Comparison of ENCODE assay signal across 1 cellular context in genomic region chr1:248858891-248859889, GRCh38.
TF ChIP-seq lines count a peak whose summit lies in the region.

Gene ZNF692 (minus strand): TSS chr1:248859085. CDS start chr1:248858309, 776 bp downstream.

TF ChIP-seq in K562, 482 proteins besides CTCF, POLR2A, EP300 and RAD21 (continued from another document and continues in another):
- TF ChIP-seq TFAP4 (CRISPR knock-in tag; IDR thresholded peaks at IDR 0.05; ENCODE audit: borderline replicate concordance) (peak; percentile 77), HDAC2 (IDR thresholded peaks at IDR 0.05) (no peak), TEAD2 (tag; IDR thresholded peaks at IDR 0.05) (no peak), ZNF511 (CRISPR knock-in tag; IDR thresholded peaks at IDR 0.05) (peak; percentile 76; the same call in 1 of the 2 replicates), ZNF583 (CRISPR knock-in tag; IDR thresholded peaks at IDR 0.05) (no peak; the same call in 1 of the 2 replicates), CCNT2 (IDR thresholded peaks at IDR 0.05; ENCODE audit: borderline replicate concordance, extremely low read depth, insufficient read length, low read depth, low read length) (peak; percentile 90), SP2 (IDR thresholded peaks at IDR 0.05; ENCODE audit: extremely low read depth, low read depth, low read length, poor library complexity, severe bottlenecking) (no peak), SMARCA4 (IDR thresholded peaks at IDR 0.05) (peak; percentile 30; the same call in 1 of the 2 replicates), ATF7 (IDR thresholded peaks at IDR 0.05) (peak; percentile 46), CREM (IDR thresholded peaks at IDR 0.05; ENCODE audit: low read depth) (0 out of 2 replicates have a peak, but pooled peaks have one; percentile 48), BRD4 (IDR thresholded peaks at IDR 0.05) (peak; percentile 49; the same call in 1 of the 2 replicates), SOX6 (IDR thresholded peaks at IDR 0.05) (0 out of 2 replicates have a peak, but pooled peaks have one; percentile 4), GTF2B (IDR thresholded peaks at IDR 0.05; ENCODE audit: extremely low read depth, insufficient read length) (no peak), HNRNPLL (IDR thresholded peaks at IDR 0.05; ENCODE audit: low read depth, low read length, poor library complexity, severe bottlenecking) (peak; percentile 64), ZNF518B (CRISPR knock-in tag; IDR thresholded peaks at IDR 0.05) (no peak), RBFOX2 (IDR thresholded peaks at IDR 0.05; ENCODE audit: low read depth, low read length) (peak; percentile 97), ZFX (CRISPR knock-in tag; IDR thresholded peaks at IDR 0.05) (peak; percentile 92), ATF6 (CRISPR knock-in tag; IDR thresholded peaks at IDR 0.05) (peak; percentile 82; the same call in 1 of the 2 replicates), ZNF830 (CRISPR knock-in tag; IDR thresholded peaks at IDR 0.05) (peak; percentile 16; the same call in 1 of the 2 replicates), U2AF1 (optimal IDR thresholded peaks at IDR 0.05; ENCODE audit: low read depth, low read length) (peak; percentile 44), ZNF263 (CRISPR knock-in tag; IDR thresholded peaks at IDR 0.05; ENCODE audit: borderline replicate concordance) (peak; percentile 19; the same call in 1 of the 2 replicates), THAP12 (CRISPR knock-in tag; IDR thresholded peaks at IDR 0.05) (peak; percentile 96), TAF7 (tag; IDR thresholded peaks at IDR 0.05) (peak; percentile 55; the same call in 1 of the 2 replicates), ETS2 (tag; IDR thresholded peaks at IDR 0.05; ENCODE audit: borderline replicate concordance, poor library complexity, severe bottlenecking) (no peak), RCOR1 (IDR thresholded peaks at IDR 0.05; ENCODE audit: borderline replicate concordance in 1 of 2, low read depth in 2 of 2, low read length in 2 of 2) (0 out of 4 replicates have a peak, but pooled peaks of 1 of the 2 experiments have one; percentile 3), CBX3 (IDR thresholded peaks at IDR 0.05; ENCODE audit: borderline replicate concordance in 1 of 2, low read length in 2 of 2) (peak in 1 of 2 experiments; percentile 60; a peak in 1 of 3 replicates), CSDE1 (IDR thresholded peaks at IDR 0.05) (0 out of 4 replicates have a peak, but pooled peaks of 1 of the 2 experiments have one; percentile 18), ELK3 (CRISPR knock-in tag; IDR thresholded peaks at IDR 0.05) (no peak), ZNF121 (CRISPR knock-in tag; conservative IDR thresholded peaks at IDR 0.05) (no peak), FOXM1 (IDR thresholded peaks at IDR 0.05; ENCODE audit: low read depth) (0 out of 2 replicates have a peak, but pooled peaks have one; percentile 53), FOXM1 (CRISPR knock-in tag; IDR thresholded peaks at IDR 0.05; ENCODE audit: low read depth) (no peak), MYBL2 (IDR thresholded peaks at IDR 0.05; ENCODE audit: low read depth) (no peak), MYBL2 (CRISPR knock-in tag; IDR thresholded peaks at IDR 0.05; ENCODE audit: borderline replicate concordance) (no peak), NR3C1 (CRISPR knock-in tag; IDR thresholded peaks at IDR 0.05) (peak; percentile 76; the same call in 1 of the 2 replicates), CREB3 (tag; conservative IDR thresholded peaks at IDR 0.05; ENCODE audit: low read depth) (0 out of 2 replicates have a peak, but pooled peaks have one; percentile 34), SMAD3 (CRISPR knock-in tag; conservative IDR thresholded peaks at IDR 0.05) (0 out of 2 replicates have a peak, but pooled peaks have one; percentile 14), ZNF766 (CRISPR knock-in tag; conservative IDR thresholded peaks at IDR 0.05) (peak; percentile 64), ZBTB9 (CRISPR knock-in tag; IDR thresholded peaks at IDR 0.05) (peak; percentile 72), HLTF (IDR thresholded peaks at IDR 0.05) (peak; percentile 9; the same call in 1 of the 2 replicates), ZNF785 (CRISPR knock-in tag; IDR thresholded peaks at IDR 0.05) (no peak), GABPB1 (CRISPR knock-in tag; IDR thresholded peaks at IDR 0.05) (peak; percentile 86), PTRF (tag; IDR thresholded peaks at IDR 0.05) (no peak), ZNF444 (CRISPR knock-in tag; IDR thresholded peaks at IDR 0.05) (no peak; the same call in 1 of the 2 replicates), DMBX1 (CRISPR knock-in tag; IDR thresholded peaks at IDR 0.05; ENCODE audit: borderline replicate concordance) (peak; percentile 54; the same call in 1 of the 2 replicates), ZFP1 (CRISPR knock-in tag; IDR thresholded peaks at IDR 0.05) (no peak), ZKSCAN3 (CRISPR knock-in tag; IDR thresholded peaks at IDR 0.05) (no peak), DPF2 (IDR thresholded peaks at IDR 0.05) (peak; percentile 34; the same call in 1 of the 2 replicates), AFF1 (IDR thresholded peaks at IDR 0.05; ENCODE audit: low read depth in 1 of 2, partially characterized antibody in 2 of 2) (peak in 1 of 2 experiments; percentile 67), ZNF324 (CRISPR knock-in tag; IDR thresholded peaks at IDR 0.05) (no peak)
